In genomic region chr17:35909408-35909807, GRCh38 we compare ENCODE assay signal across 12 cellular contexts. TPM values are rescaled to one million over a fixed set of nuclear protein-coding genes. Genes with fewer than 3 reads are reported as not detected.
"Had no signal": no experiment of that assay in that cellular context is flagged by ENCODE, and none has a peak within 500 bp of the region (broad histone marks: within the 10 kb centered on the region; RNA-seq: fewer than 3 reads in every experiment).

No MANE protein-coding gene starts in this region.

- FAIRE-seq: H1, H54 had no signal

- H2AFZ ChIP-seq: GM23248, GM23338 had no signal

- H3K4me2 ChIP-seq: GM23338 had no signal

- H3K9me3 ChIP-seq: HAP-1 had no signal

- H3K36me3 ChIP-seq: HAP-1 had no signal

- ATAC-seq: GM23338, HCT116 had no signal

- H3K27ac ChIP-seq: GM23248 had no signal

- DNase-seq: GM23248, GOT3, H7, H9, HCEC 1CT, HFFc6 had no signal

- H3K4me3 ChIP-seq: GM23248, GM23338, HAP-1 had no signal

- H3K9ac ChIP-seq: GM23248 had no signal

RNA-seq across cellular contexts. Expression of gene RDM1, which starts 21.2 kb away (rescaled TPM):
- total RNA-seq: GM23248 had no signal
- polyA plus RNA-seq: GM23248 had no signal

RNA-seq across cellular contexts. Expression of gene CCL5, which starts 29.2 kb away (rescaled TPM):
- total RNA-seq: GM23248, GM23338, H1, H4, H7, H9 had no signal
- polyA plus RNA-seq: GM23248, GM23338, H1 had no signal

RNA-seq across cellular contexts. Expression of gene LYZL6, which starts 34.1 kb away (rescaled TPM):
- total RNA-seq: GM23248, GM23338, H1, H4, H7, H9, HFFc6 had no signal
- polyA plus RNA-seq: GM23248, GM23338, H1 had no signal

RNA-seq across cellular contexts. Expression of gene HEATR9, which starts 40.7 kb away (rescaled TPM):
- total RNA-seq: GM23248, GM23338, H1, H4, H7, H9, HFFc6 had no signal
- polyA plus RNA-seq: GM23248, GM23338, H1 had no signal
